32 cellular contexts compared by ENCODE assay signal in genomic region chr1:99825702-99826101, GRCh38.
"Had no signal": no experiment of that assay in that cellular context is flagged by ENCODE, and none has a peak within 500 bp of the region (broad histone marks: within the 10 kb centered on the region; RNA-seq: fewer than 3 reads in every experiment).

No MANE protein-coding gene starts in this region.

- H3K27ac ChIP-seq: adrenal gland, cardiac muscle cell, VCaP had no signal

- H3K9me3 ChIP-seq: adrenal gland had no signal

- H3K27me3 ChIP-seq: adrenal gland, cardiac muscle cell had no signal

- FAIRE-seq: bronchial epithelial cell had no signal

- ATAC-seq: activated CD8-positive, alpha-beta T cell treated with anti-CD3 and anti-CD28 coated beads for 36 hours; activated naive CD4-positive, alpha-beta T cell treated with anti-CD3 and anti-CD28 coated beads, Interleukin-2, amount 50 U/mL, for 72 hours; activated T-cell treated with anti-CD3 and anti-CD28 coated beads, Interleukin-2, amount 50 U/mL, for 4 hours; activated T-cell treated with anti-CD3 and anti-CD28 coated beads, Interleukin-2, amount 50 U/mL, for 72 hours; activated T-helper 17 cell treated with anti-CD3 and anti-CD28 coated beads, Interleukin-2, amount 50 U/mL, for 72 hours had no signal

- DNase-seq: activated B cell treated with CpG ODN at 0.5 μM for 24 hours; activated CD4-positive, alpha-beta memory T cell treated with anti-CD3 and anti-CD28 coated beads for 36 hours; activated CD4-positive, alpha-beta T cell treated with anti-CD3 and anti-CD28 coated beads for 4 hours; activated CD4-positive, alpha-beta T cell treated with anti-CD3 and anti-CD28 coated beads, Interleukin-2, amount 10 ng/mL, durations not matched to agents 24 days and 14 days; activated CD4-positive, alpha-beta T cell treated with anti-CD3 and anti-CD28 coated beads, Interleukin-2, amount 50 U/mL, for 1 hour; activated CD4-positive, alpha-beta T cell treated with anti-CD3 and anti-CD28 coated beads, Interleukin-2, amount 50 U/mL, for 4 hours; activated CD4-positive, CD25-positive, alpha-beta regulatory T cell treated with anti-CD3 and anti-CD28 coated beads, Interleukin-2, amount 50 U/mL, for 72 hours; activated CD8-positive, alpha-beta memory T cell treated with anti-CD3 and anti-CD28 coated beads, Interleukin-2, amount 50 U/mL, for 4 hours; activated CD8-positive, alpha-beta T cell treated with anti-CD3 and anti-CD28 coated beads for 36 hours; activated effector memory CD4-positive, alpha-beta T cell treated with anti-CD3 and anti-CD28 coated beads, Interleukin-2, amount 50 U/mL, for 16 hours; activated gamma-delta T cell treated with Interleukin-2 at 50 U/mL for 16 hours; activated naive CD4-positive, alpha-beta T cell; activated naive CD4-positive, alpha-beta T cell treated with anti-CD3 and anti-CD28 coated beads for 36 hours; activated naive CD4-positive, alpha-beta T cell treated with anti-CD3 and anti-CD28 coated beads, Interleukin-2, amount 50 U/mL, for 16 hours; activated naive CD8-positive, alpha-beta T cell treated with anti-CD3 and anti-CD28 coated beads for 36 hours; activated T-cell treated with anti-CD3 and anti-CD28 coated beads for 4 hours; activated T-cell treated with anti-CD3 and anti-CD28 coated beads, Interleukin-2, amount 50 U/mL, for 1 hour; activated T-cell treated with anti-CD3 and anti-CD28 coated beads, Interleukin-2, amount 50 U/mL, for 4 hours; activated T-cell treated with anti-CD3 and anti-CD28 coated beads, Interleukin-2, amount 50 U/mL, for 72 hours; adrenal gland; amniotic stem cell; aorta; caudate nucleus; cerebellar nuclear complex; T-helper 1 cell; T-helper 2 cell; T-helper 9 cell had no signal

- H3K4me1 ChIP-seq: adrenal gland had no signal

- H3K4me3 ChIP-seq: adrenal gland, cardiac muscle cell had no signal

- H3K36me3 ChIP-seq: adrenal gland, cardiac muscle cell had no signal
